Comparison of ENCODE assay signal across 8 cellular contexts in the genomic region with DNA sequence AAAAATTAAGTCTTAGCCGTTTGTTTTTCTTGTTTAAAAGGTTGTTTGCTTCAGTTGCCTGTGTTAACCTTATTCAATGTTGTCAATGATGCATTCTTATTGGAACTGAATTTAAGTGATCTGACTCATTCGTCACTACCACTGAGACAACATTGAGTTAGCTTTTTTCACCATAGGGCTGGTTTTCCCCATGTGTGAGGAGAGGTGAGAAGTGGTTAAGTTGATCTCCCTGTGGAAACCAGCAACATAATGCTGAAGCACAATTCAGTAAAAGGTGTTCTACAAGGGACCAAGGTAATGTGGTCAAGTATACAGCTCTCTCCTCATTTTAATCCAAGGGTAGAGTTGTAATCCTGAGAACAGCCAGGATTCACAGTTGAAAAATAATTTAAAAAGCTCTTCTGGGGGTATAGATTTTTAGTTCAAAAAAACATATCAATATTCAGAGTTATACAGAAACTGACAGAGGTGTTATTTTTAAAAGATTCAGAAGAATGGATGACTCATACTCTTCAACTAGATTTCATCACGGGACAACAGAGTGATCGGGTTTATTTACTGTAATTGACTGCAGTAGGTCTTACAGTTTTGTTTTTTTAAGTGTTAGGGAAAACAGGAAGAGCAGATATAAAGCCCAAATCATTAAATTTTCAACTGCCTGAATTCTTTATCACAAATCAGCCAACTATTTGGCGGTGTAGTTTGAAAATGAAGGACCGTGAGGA. TPM values are rescaled to one million over a fixed set of nuclear protein-coding genes. Genes with fewer than 3 reads are reported as not detected.
DNase-seq lines count a peak whose midpoint lies in the region; ATAC-seq and TF ChIP-seq lines count a peak whose summit lies in the region.

No MANE protein-coding gene starts in this region.

- 60% methylated on average over 6 of the region's 6 CpGs for WGBS in liver

- H3K9ac ChIP-seq in liver (ENCODE audit: low read depth in 1 of 2, low read length in 2 of 2), result peak overlapping the region in 1 of 2 donors; percentile 48

- peaks cover 8% of the 10 kb centered on the region for H3K4me1 ChIP-seq in CD4-positive, CD25-positive, alpha-beta regulatory T cell (ENCODE audit: control insufficient read depth, insufficient read depth, low read length, poor library complexity, severe bottlenecking)
- peaks cover 0 to 12% (median 6%) of the 10 kb centered on the region in 4 donors for H3K4me1 ChIP-seq in liver (ENCODE audit: control insufficient read depth in 4 of 4, insufficient read depth in 4 of 4, low read length in 3 of 4)

- DNase-seq in CD4-positive, CD25-positive, alpha-beta regulatory T cell, result peak in 1 of 3 donors; percentile 59
- DNase-seq in activated naive CD4-positive, alpha-beta T cell treated with anti-CD3 and anti-CD28 coated beads, Interleukin-2, amount 50 U/mL, for 72 hours (ENCODE audit: low spot score in 2 of 2), result peak in 1 of 2 donors; percentile 46
- DNase-seq in hippocampal formation (lab: John Stamatoyannopoulos, UW), result no peak

- H3K27me3 ChIP-seq in CD4-positive, CD25-positive, alpha-beta regulatory T cell (ENCODE audit: control insufficient read depth, insufficient read depth, low read length), result no peaks in the 10 kb centered on the region
- no peaks in the 10 kb centered on the region for H3K27me3 ChIP-seq in liver (ENCODE audit: control insufficient read depth in 4 of 4, insufficient read depth in 4 of 4, low read length in 3 of 4)

- no peak for TF ChIP-seq RAD21 in liver (IDR thresholded peaks at IDR 0.05)

- H3K27me3 Mint-ChIP-seq in CD4-positive, CD25-positive, alpha-beta regulatory T cell, result no peaks in the 10 kb centered on the region

- no peaks in the 10 kb centered on the region for H3K9me3 ChIP-seq in CD4-positive, CD25-positive, alpha-beta regulatory T cell (ENCODE audit: control insufficient read depth in 2 of 2, low read length in 2 of 2)
- H3K9me3 ChIP-seq in liver (ENCODE audit: control insufficient read depth in 4 of 4, low read length in 3 of 4), result no peaks in the 10 kb centered on the region

- H3K36me3 ChIP-seq in CD4-positive, CD25-positive, alpha-beta regulatory T cell (ENCODE audit: control insufficient read depth, insufficient read depth, low read length), result peaks cover 68% of the 10 kb centered on the region
- peaks cover 8 to 46% (median 21%) of the 10 kb centered on the region in 4 donors for H3K36me3 ChIP-seq in liver (ENCODE audit: control insufficient read depth in 4 of 4, insufficient read depth in 3 of 4, low read depth in 1 of 4, low read length in 3 of 4)

- H3K9me3 Mint-ChIP-seq in CD4-positive, CD25-positive, alpha-beta regulatory T cell, result no peaks in the 10 kb centered on the region
- H3K9me3 Mint-ChIP-seq in activated naive CD4-positive, alpha-beta T cell treated with anti-CD3 and anti-CD28 coated beads, Interleukin-2, amount 50 U/mL, for 72 hours, result no peaks in the 10 kb centered on the region

- TF ChIP-seq CTCF in liver (IDR thresholded peaks at IDR 0.05; ENCODE audit: low read depth, low read length, missing input control), result no peak

- H3K4me3 ChIP-seq in CD4-positive, CD25-positive, alpha-beta regulatory T cell (ENCODE audit: low read depth, low read length), result peak overlapping the region; percentile 17
- no peak overlapping the region for H3K4me3 ChIP-seq in liver (ENCODE audit: low read depth in 1 of 3, low read length in 3 of 3)

- peak overlapping the region; percentile 53 for H3K27ac ChIP-seq in CD4-positive, CD25-positive, alpha-beta regulatory T cell (ENCODE audit: insufficient read depth, low read length, poor library complexity, severe bottlenecking)
- H3K27ac ChIP-seq in liver (ENCODE audit: low read depth in 1 of 2, low read length in 2 of 2), result peak overlapping the region; percentile 80 to 91

- H3K27ac Mint-ChIP-seq in CD4-positive, CD25-positive, alpha-beta regulatory T cell, result peak overlapping the region in 2 of 3 donors; percentile 67 to 97
- peak overlapping the region; percentile 96 to 99 for H3K27ac Mint-ChIP-seq in activated naive CD4-positive, alpha-beta T cell treated with anti-CD3 and anti-CD28 coated beads, Interleukin-2, amount 50 U/mL, for 72 hours

- peak; percentile 72 to 83 for ATAC-seq in CD4-positive, CD25-positive, alpha-beta regulatory T cell (ENCODE audit: low read depth in 2 of 2)
- ATAC-seq in HG02588 (IDR thresholded peaks at IDR 0.05; ENCODE audit: unreplicated experiment), result peak; percentile 64
- peak; percentile 76 to 78 for ATAC-seq in activated naive CD4-positive, alpha-beta T cell treated with anti-CD3 and anti-CD28 coated beads, Interleukin-2, amount 50 U/mL, for 72 hours
- ATAC-seq in GM19463 (IDR thresholded peaks at IDR 0.05; ENCODE audit: unreplicated experiment), result no peak
- no peak for ATAC-seq in GM18505 (IDR thresholded peaks at IDR 0.05; ENCODE audit: unreplicated experiment)
- ATAC-seq in HG02763 (IDR thresholded peaks at IDR 0.05; ENCODE audit: unreplicated experiment), result no peak

- peaks cover 16 to 48% (median 36%) of the 10 kb centered on the region in 4 donors for H3K4me1 Mint-ChIP-seq in CD4-positive, CD25-positive, alpha-beta regulatory T cell

- H3K4me3 Mint-ChIP-seq in CD4-positive, CD25-positive, alpha-beta regulatory T cell, result peak overlapping the region in 2 of 4 donors; percentile 2 to 24

- no peak for TF ChIP-seq POLR2A in GM18505 (IDR thresholded peaks at IDR 0.05; ENCODE audit: borderline replicate concordance, extremely low read depth, insufficient read depth, insufficient read length)

- H3K36me3 Mint-ChIP-seq in CD4-positive, CD25-positive, alpha-beta regulatory T cell, result peaks cover 23% of the 10 kb centered on the region
- H3K36me3 Mint-ChIP-seq in activated naive CD4-positive, alpha-beta T cell treated with anti-CD3 and anti-CD28 coated beads, Interleukin-2, amount 50 U/mL, for 72 hours, result peaks cover 24 to 36% of the 10 kb centered on the region in 2 donors

TF ChIP-seq in liver, 16 proteins besides CTCF, POLR2A, EP300 and RAD21:
- TF ChIP-seq FOXA2 (IDR thresholded peaks at IDR 0.05) (no peak), RXRA (IDR thresholded peaks at IDR 0.05) (no peak), GABPA (IDR thresholded peaks at IDR 0.05 in 1 of 2, conservative IDR thresholded peaks at IDR 0.05 in 1 of 2) (peak in 1 of 2 donors; percentile 10), HNF4A (conservative IDR thresholded peaks at IDR 0.05) (peak in 1 of 2 donors; percentile 39), JUND (IDR thresholded peaks at IDR 0.05) (peak; percentile 81 to 94)
- TF ChIP-seq, protein P1, sequence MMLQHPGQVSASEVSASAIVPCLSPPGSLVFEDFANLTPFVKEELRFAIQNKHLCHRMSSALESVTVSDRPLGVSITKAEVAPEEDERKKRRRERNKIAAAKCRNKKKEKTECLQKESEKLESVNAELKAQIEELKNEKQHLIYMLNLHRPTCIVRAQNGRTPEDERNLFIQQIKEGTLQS (IDR thresholded peaks at IDR 0.05), result peak; percentile 74

RNA-seq across cellular contexts. Expression of a gene that starts 12.6 kb away (rescaled TPM):
- total RNA-seq in CD4-positive, CD25-positive, alpha-beta regulatory T cell, result 312 TPM
- polyA plus RNA-seq in CD4-positive, CD25-positive, alpha-beta regulatory T cell, result 10 to 100 TPM; 79.2 to 99.4 (median 94.9) TPM
- 100 to 1,000 TPM; 112 to 165 TPM for total RNA-seq in activated naive CD4-positive, alpha-beta T cell treated with anti-CD3 and anti-CD28 coated beads, Interleukin-2, amount 50 U/mL, for 72 hours
- total RNA-seq in liver, result 10 to 100 TPM; 35.2 to 54.1 TPM
- 10 to 100 TPM; 20.7 to 38.4 TPM for polyA plus RNA-seq in liver

RNA-seq across cellular contexts. Expression of a gene that starts 39.8 kb away (rescaled TPM):
- 84.8 TPM for total RNA-seq in CD4-positive, CD25-positive, alpha-beta regulatory T cell
- polyA plus RNA-seq in CD4-positive, CD25-positive, alpha-beta regulatory T cell, result 100 to 1,000 TPM; 170 to 254 (median 192) TPM
- total RNA-seq in activated naive CD4-positive, alpha-beta T cell treated with anti-CD3 and anti-CD28 coated beads, Interleukin-2, amount 50 U/mL, for 72 hours, result 100 to 1,000 TPM; 106 to 121 TPM
- 10 to 100 TPM; 42.7 to 51.5 TPM for total RNA-seq in liver
- 100 to 1,000 TPM in 1 of 2 donors, 10 to 100 TPM in 1; 51.4 to 139 TPM for polyA plus RNA-seq in liver

Comparison
In these comparisons a context has a peak if more than half of its experiments do, and no peak if none do; other contexts are left out.
1. ATAC-seq: peak in CD4-positive, CD25-positive, alpha-beta regulatory T cell (2 of 2), HG02588 (single experiment) and activated naive CD4-positive, alpha-beta T cell treated with anti-CD3 and anti-CD28 coated beads, Interleukin-2, amount 50 U/mL, for 72 hours (2 of 2); none in GM19463 (single experiment), GM18505 (single experiment) and HG02763 (single experiment).